In the genomic region with DNA sequence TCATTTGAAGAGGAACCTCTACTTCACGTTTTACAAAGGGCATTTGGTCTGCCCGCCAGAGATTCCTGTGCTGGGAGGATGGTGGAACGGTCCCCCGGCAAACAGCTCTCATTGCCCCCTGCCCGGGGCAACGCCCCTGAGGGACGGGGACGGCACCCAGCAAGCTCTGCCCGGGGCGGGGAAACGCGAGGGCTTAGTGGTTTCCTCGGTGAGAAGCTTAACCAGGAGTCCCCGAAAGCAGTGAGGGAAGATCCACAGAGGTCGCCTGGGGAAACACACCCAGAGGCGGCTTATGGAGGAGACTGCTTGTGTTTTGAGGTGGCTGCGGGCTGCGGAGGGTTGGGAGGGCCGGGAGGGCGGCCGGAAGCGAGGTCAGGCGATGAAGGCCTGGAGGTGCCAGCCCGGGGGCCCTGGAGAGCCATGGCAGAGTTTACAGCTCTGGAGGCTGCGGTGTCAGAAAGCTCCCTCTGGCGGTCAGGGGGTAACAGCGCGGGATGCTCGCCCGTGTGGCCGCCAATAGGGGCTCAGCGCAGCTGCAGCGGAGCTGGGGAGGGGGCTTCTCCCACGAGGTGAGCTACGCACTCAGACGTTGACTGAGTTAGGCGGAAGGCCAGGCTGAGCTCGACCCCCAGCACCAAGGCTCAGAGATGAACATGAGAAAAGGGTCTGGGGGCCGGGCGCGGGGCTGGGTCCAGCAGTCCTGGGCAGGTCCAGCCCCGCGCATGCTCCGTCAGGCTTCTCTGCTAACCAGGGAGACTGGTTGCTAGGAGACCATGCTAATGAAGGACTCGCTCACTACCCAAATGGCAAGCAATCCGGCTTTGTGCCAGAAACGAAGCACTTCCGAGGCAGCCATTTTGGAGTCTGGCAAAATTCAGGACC, we compare ENCODE assay signal across 8 cellular contexts.
DNase-seq lines count a peak whose midpoint lies in the region; ATAC-seq lines count a peak whose summit lies in the region.

No MANE protein-coding gene starts in this region.

- ATAC-seq in HG03457 (IDR thresholded peaks at IDR 0.05; ENCODE audit: unreplicated experiment), result peak; percentile 54

- peak overlapping the region; percentile 98 for H3K27ac ChIP-seq in cingulate gyrus (ENCODE audit: low read depth, low read length)

- DNase-seq in C1 segment of cervical spinal cord (lab: John Stamatoyannopoulos, UW) (peak; percentile 91 to 100 (median 99)), GM19240 (ENCODE audit: insufficient read length, low spot score) (peak; percentile 98), NCI-H524 (lab: John Stamatoyannopoulos, UW) (peak; percentile 100), kidney tubule cell (ENCODE audit: low spot score) (peak; percentile 92)
- peak; percentile 90 to 97 for DNase-seq in activated CD4-positive, alpha-beta T cell treated with anti-CD3 and anti-CD28 coated beads for 4 hours
- DNase-seq in stimulated activated CD4-positive, alpha-beta T cell treated with anti-CD3 and anti-CD28 coated beads, Interleukin-1b, Interleukin-23, amount 100 ng/mL, for 24 hours (ENCODE audit: low read depth in 4 of 4, low spot score in 1 of 4), result peak; percentile 81 to 94 (median 92)

Comparison
In these comparisons a context has a peak if more than half of its experiments do, and no peak if none do; other contexts are left out.
1. Peak in every context shown above with its lines: DNase-seq, ATAC-seq and H3K27ac ChIP-seq.